In the genomic region with DNA sequence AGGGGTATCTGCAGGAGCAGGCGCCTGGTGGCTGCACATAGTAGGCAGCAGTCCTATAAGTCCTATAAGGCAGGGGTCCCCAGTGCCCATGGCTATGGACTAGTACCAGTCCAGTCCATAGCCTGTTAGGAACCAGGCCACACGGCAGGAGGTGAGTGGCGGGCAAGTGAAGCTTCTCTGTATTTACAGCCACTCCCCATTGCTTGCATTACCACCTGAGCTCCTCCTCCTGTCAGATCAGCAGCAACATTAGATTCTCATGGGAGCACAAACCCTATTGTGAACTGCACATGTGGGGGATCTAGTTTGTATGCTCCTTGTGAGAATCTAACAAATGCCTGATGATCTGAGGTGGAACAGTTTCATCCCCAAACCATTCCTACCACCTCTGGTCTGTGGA, we compare ENCODE assay signal across 34 cellular contexts.
"Had no signal": no experiment of that assay in that cellular context is flagged by ENCODE, and none has a peak within 500 bp of the region (broad histone marks: within the 10 kb centered on the region; RNA-seq: fewer than 3 reads in every experiment).

No MANE protein-coding gene starts in this region.

- H3K36me3 Mint-ChIP-seq: activated CD8-positive, alpha-beta memory T cell treated with anti-CD3 and anti-CD28 coated beads, Interleukin-2, amount 10 ng/mL, durations not matched to agents 7 days and 5 days; activated naive CD4-positive, alpha-beta T cell treated with anti-CD3 and anti-CD28 coated beads, Interleukin-2, amount 10 ng/mL, durations not matched to agents 7 days and 5 days; WTC11 had no signal

- H3K9me3 ChIP-seq: adrenal gland, body of pancreas, breast epithelium had no signal

- H3K4me1 ChIP-seq: body of pancreas, breast epithelium had no signal

- DNase-seq: activated CD4-positive, alpha-beta memory T cell treated with anti-CD3 and anti-CD28 coated beads, Interleukin-2, amount 10 ng/mL, durations not matched to agents 7 days and 5 days; activated CD4-positive, alpha-beta T cell treated with anti-CD3 and anti-CD28 coated beads for 1 hour; activated CD4-positive, alpha-beta T cell treated with anti-CD3 and anti-CD28 coated beads for 36 hours; activated CD4-positive, alpha-beta T cell treated with anti-CD3 and anti-CD28 coated beads for 48 hours; activated CD4-positive, alpha-beta T cell treated with anti-CD3 and anti-CD28 coated beads, Interleukin-2, amount 10 ng/mL, durations not matched to agents 7 days and 5 days; activated CD4-positive, alpha-beta T cell treated with anti-CD3 and anti-CD28 coated beads, Interleukin-2, amount 50 U/mL, for 48 hours; activated CD4-positive, CD25-positive, alpha-beta regulatory T cell; activated CD8-positive, alpha-beta memory T cell treated with anti-CD3 and anti-CD28 coated beads for 24 hours; activated CD8-positive, alpha-beta memory T cell treated with anti-CD3 and anti-CD28 coated beads, Interleukin-2, amount 10 ng/mL, durations not matched to agents 7 days and 5 days; activated CD8-positive, alpha-beta memory T cell treated with anti-CD3 and anti-CD28 coated beads, Interleukin-2, amount 50 U/mL, for 48 hours; activated CD8-positive, alpha-beta T cell treated with anti-CD3 and anti-CD28 coated beads, Interleukin-2, amount 10 ng/mL, durations not matched to agents 7 days and 5 days; activated effector memory CD4-positive, alpha-beta T cell treated with Interleukin-2 at 50 U/mL for 16 hours; activated gamma-delta T cell; activated naive CD4-positive, alpha-beta T cell treated with anti-CD3 and anti-CD28 coated beads, Interleukin-2, amount 10 ng/mL, durations not matched to agents 7 days and 5 days; activated naive CD4-positive, alpha-beta T cell treated with Interleukin-2 at 50 U/mL for 16 hours; activated T-cell treated with anti-CD3 and anti-CD28 coated beads, Interleukin-2, amount 50 U/mL, for 24 hours; activated T-cell treated with anti-CD3 and anti-CD28 coated beads, Interleukin-2, amount 50 U/mL, for 48 hours; adrenal gland; amniotic stem cell; body of pancreas; brain microvascular endothelial cell; central memory CD4-positive, alpha-beta T cell; T-helper 1 cell; T-helper 2 cell; T-helper 9 cell; WERI-Rb-1 had no signal

- H3K4me3 ChIP-seq: adrenal gland, body of pancreas, breast epithelium had no signal

- H3K36me3 ChIP-seq: adrenal gland, brain microvascular endothelial cell, breast epithelium had no signal

- H3K9me3 Mint-ChIP-seq: activated CD4-positive, alpha-beta memory T cell treated with anti-CD3 and anti-CD28 coated beads, Interleukin-2, amount 10 ng/mL, durations not matched to agents 7 days and 5 days; activated CD4-positive, alpha-beta T cell treated with anti-CD3 and anti-CD28 coated beads, Interleukin-2, amount 10 ng/mL, durations not matched to agents 7 days and 5 days; activated naive CD4-positive, alpha-beta T cell treated with anti-CD3 and anti-CD28 coated beads, Interleukin-2, amount 10 ng/mL, durations not matched to agents 7 days and 5 days; activated naive CD4-positive, alpha-beta T cell treated with anti-CD3 and anti-CD28 coated beads, Interleukin-2, amount 50 U/mL, for 24 hours; activated T-cell treated with anti-CD3 and anti-CD28 coated beads, Interleukin-2, amount 50 U/mL, for 24 hours; activated T-helper 2 cell treated with anti-CD3 and anti-CD28 coated beads, Interferon-gamma antibody, Interleukin-2, Interleukin-4, amounts not matched to agents 10 μg/mL and 5 μg/mL and 100 μg/mL, durations not matched to agents 14 hours and 24 hours and 36 hours; T-helper 1 cell treated with Interleukin-12 subunit alpha and Interleukin-12 subunit beta and Interleukin-4 antibody, amounts not matched to agents 30 μg/mL and 1 μg/mL, for 36 hours; T-helper 2 cell treated with Interferon-gamma antibody and Interleukin-4, amounts not matched to agents 5 μg/mL and 100 μg/mL, for 36 hours had no signal

- H3K27ac ChIP-seq: adrenal gland, body of pancreas, brain microvascular endothelial cell, breast epithelium, WERI-Rb-1 had no signal

- H3K27me3 ChIP-seq: adrenal gland, body of pancreas, brain microvascular endothelial cell, breast epithelium had no signal

- H3K4me3 Mint-ChIP-seq: activated CD4-positive, alpha-beta memory T cell treated with anti-CD3 and anti-CD28 coated beads, Interleukin-2, amount 10 ng/mL, durations not matched to agents 7 days and 5 days; activated CD4-positive, alpha-beta T cell treated with anti-CD3 and anti-CD28 coated beads for 36 hours; activated CD4-positive, alpha-beta T cell treated with anti-CD3 and anti-CD28 coated beads, Interleukin-2, amount 10 ng/mL, durations not matched to agents 7 days and 5 days; activated CD8-positive, alpha-beta memory T cell treated with anti-CD3 and anti-CD28 coated beads, Interleukin-2, amount 10 ng/mL, durations not matched to agents 7 days and 5 days; activated CD8-positive, alpha-beta T cell treated with anti-CD3 and anti-CD28 coated beads, Interleukin-2, amount 10 ng/mL, durations not matched to agents 7 days and 5 days; activated naive CD4-positive, alpha-beta T cell treated with anti-CD3 and anti-CD28 coated beads, Interleukin-2, amount 10 ng/mL, durations not matched to agents 7 days and 5 days; activated naive CD4-positive, alpha-beta T cell treated with anti-CD3 and anti-CD28 coated beads, Interleukin-2, amount 50 U/mL, for 24 hours; activated naive CD8-positive, alpha-beta T cell; activated T-cell treated with anti-CD3 and anti-CD28 coated beads, Interleukin-2, amount 50 U/mL, for 24 hours; T-helper 1 cell treated with Interleukin-12 subunit alpha and Interleukin-12 subunit beta and Interleukin-4 antibody, amounts not matched to agents 30 μg/mL and 1 μg/mL, for 36 hours; T-helper 2 cell treated with Interferon-gamma antibody and Interleukin-4, amounts not matched to agents 5 μg/mL and 100 μg/mL, for 36 hours; WTC11 had no signal

- H3K4me1 Mint-ChIP-seq: activated CD4-positive, alpha-beta memory T cell treated with anti-CD3 and anti-CD28 coated beads, Interleukin-2, amount 10 ng/mL, durations not matched to agents 7 days and 5 days; activated CD4-positive, alpha-beta T cell treated with anti-CD3 and anti-CD28 coated beads for 36 hours; activated CD8-positive, alpha-beta memory T cell treated with anti-CD3 and anti-CD28 coated beads, Interleukin-2, amount 10 ng/mL, durations not matched to agents 7 days and 5 days; WTC11 had no signal

- H3K27ac Mint-ChIP-seq: activated CD4-positive, alpha-beta memory T cell treated with anti-CD3 and anti-CD28 coated beads, Interleukin-2, amount 10 ng/mL, durations not matched to agents 7 days and 5 days; activated CD4-positive, alpha-beta T cell treated with anti-CD3 and anti-CD28 coated beads for 36 hours; activated CD4-positive, alpha-beta T cell treated with anti-CD3 and anti-CD28 coated beads, Interleukin-2, amount 10 ng/mL, durations not matched to agents 7 days and 5 days; activated CD8-positive, alpha-beta memory T cell treated with anti-CD3 and anti-CD28 coated beads, Interleukin-2, amount 10 ng/mL, durations not matched to agents 7 days and 5 days; activated CD8-positive, alpha-beta T cell treated with anti-CD3 and anti-CD28 coated beads, Interleukin-2, amount 10 ng/mL, durations not matched to agents 7 days and 5 days; activated naive CD4-positive, alpha-beta T cell treated with anti-CD3 and anti-CD28 coated beads, Interleukin-2, amount 10 ng/mL, durations not matched to agents 7 days and 5 days; activated naive CD4-positive, alpha-beta T cell treated with anti-CD3 and anti-CD28 coated beads, Interleukin-2, amount 50 U/mL, for 24 hours; activated naive CD8-positive, alpha-beta T cell; activated T-cell treated with anti-CD3 and anti-CD28 coated beads, Interleukin-2, amount 50 U/mL, for 24 hours; activated T-helper 2 cell treated with anti-CD3 and anti-CD28 coated beads, Interferon-gamma antibody, Interleukin-2, Interleukin-4, amounts not matched to agents 10 μg/mL and 5 μg/mL and 100 μg/mL, durations not matched to agents 14 hours and 24 hours and 36 hours; T-helper 1 cell treated with Interleukin-12 subunit alpha and Interleukin-12 subunit beta and Interleukin-4 antibody, amounts not matched to agents 30 μg/mL and 1 μg/mL, for 36 hours; T-helper 2 cell treated with Interferon-gamma antibody and Interleukin-4, amounts not matched to agents 5 μg/mL and 100 μg/mL, for 36 hours; WTC11 had no signal

- ATAC-seq: activated CD4-positive, alpha-beta T cell treated with anti-CD3 and anti-CD28 coated beads for 36 hours; activated CD4-positive, CD25-positive, alpha-beta regulatory T cell treated with anti-CD3 and anti-CD28 coated beads, Interleukin-2, amount 50 U/mL, for 24 hours; activated CD8-positive, alpha-beta memory T cell treated with anti-CD3 and anti-CD28 coated beads, Interleukin-2, amount 10 ng/mL, durations not matched to agents 7 days and 5 days; activated CD8-positive, alpha-beta T cell treated with anti-CD3 and anti-CD28 coated beads, Interleukin-2, amount 10 ng/mL, durations not matched to agents 7 days and 5 days; body of pancreas; WTC11 had no signal
